In the genomic region with DNA sequence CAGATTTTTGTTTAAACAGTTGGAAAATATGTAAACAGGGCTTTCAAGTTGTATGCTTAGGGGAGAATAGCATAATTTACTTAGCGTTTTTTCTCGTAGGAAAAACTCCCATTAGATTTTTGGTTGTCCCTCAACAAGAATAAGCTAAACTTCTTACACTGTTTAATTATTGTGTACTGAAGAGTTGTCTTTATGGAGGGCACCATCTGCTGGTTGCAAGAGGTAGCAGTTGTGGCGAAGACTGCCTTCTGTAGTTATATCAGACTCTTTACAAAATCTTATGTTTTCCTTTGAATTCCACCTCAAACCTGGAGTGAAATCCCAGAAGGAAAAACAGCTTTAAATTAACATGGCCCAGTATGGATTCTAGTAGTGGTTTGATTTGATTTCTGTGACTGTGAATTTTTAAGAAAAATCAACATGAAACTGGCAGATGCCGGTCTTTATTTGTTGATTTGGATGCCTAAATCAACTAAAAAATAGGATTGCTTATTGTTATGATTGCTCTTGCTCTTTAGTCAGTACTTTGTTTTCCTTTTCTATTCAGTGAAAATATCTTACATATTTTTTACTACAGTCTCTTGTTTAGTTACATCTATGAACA, we compare ENCODE assay signal across 8 cellular contexts. TPM values are rescaled to one million over a fixed set of nuclear protein-coding genes. Genes with fewer than 3 reads are reported as not detected.
A peak's percentile ranks its signal among the peaks of the same experiment; 100 is the strongest.
DNase-seq lines count a peak whose midpoint lies in the region; ATAC-seq and TF ChIP-seq lines count a peak whose summit lies in the region.

No MANE protein-coding gene starts in this region.

- TF ChIP-seq CTCF in DOHH2 (IDR thresholded peaks at IDR 0.05; ENCODE audit: low read depth, low read length, poor library complexity, severe bottlenecking) (peak; percentile 85), endodermal cell (conservative IDR thresholded peaks at IDR 0.05) (peak; percentile 91), suprapubic skin (IDR thresholded peaks at IDR 0.05) (peak; percentile 65 to 71)

- no peaks in the 10 kb centered on the region for H3K9me3 Mint-ChIP-seq in activated CD4-positive, alpha-beta T cell treated with anti-CD3 and anti-CD28 coated beads, Interleukin-2, amount 10 ng/mL, durations not matched to agents 24 days and 14 days
- no peaks in the 10 kb centered on the region for H3K9me3 Mint-ChIP-seq in endodermal cell

- ATAC-seq in HG03196 (IDR thresholded peaks at IDR 0.05; ENCODE audit: unreplicated experiment) = no peak

- H3K9ac ChIP-seq in GM23248 (no peak overlapping the region), endodermal cell (ENCODE audit: extremely low read depth, low read length, poor library complexity, severe bottlenecking) (no peak overlapping the region)

- in situ Hi-C loops in GM23248 (cut with MboI) = no loop called here

- WGBS in GM23248 (ENCODE audit: low coverage in 1 of 2, low lambda C conversion rate in 2 of 2, missing lambda C conversion rate in 2 of 2), 2 experiments = 44 to 45% methylated on average over 4 of the region's 4 CpGs
- WGBS in endodermal cell (ENCODE audit: insufficient coverage in 1 of 2, insufficient read length in 1 of 2), 2 experiments = 20 to 42% methylated on average over 2 to 4 of the region's 4 CpGs
- WGBS in suprapubic skin = 31% methylated on average over 4 of the region's 4 CpGs

- no peaks in the 10 kb centered on the region for H3K36me3 Mint-ChIP-seq in activated CD4-positive, alpha-beta T cell treated with anti-CD3 and anti-CD28 coated beads, Interleukin-2, amount 10 ng/mL, durations not matched to agents 24 days and 14 days (ENCODE audit: low read depth)
- H3K36me3 Mint-ChIP-seq in endodermal cell (ENCODE audit: low read depth) = no peaks in the 10 kb centered on the region

- H3K4me3 Mint-ChIP-seq in activated CD4-positive, alpha-beta T cell treated with anti-CD3 and anti-CD28 coated beads, Interleukin-2, amount 10 ng/mL, durations not matched to agents 24 days and 14 days = no peak overlapping the region
- no peak overlapping the region for H3K4me3 Mint-ChIP-seq in endodermal cell

- DNase-seq in GM23248 (peak; percentile 80), NCI-H2171 (lab: John Stamatoyannopoulos, UW) (peak; percentile 6), endodermal cell (peak; percentile 63), middle frontal gyrus (ENCODE audit: extremely low spot score, low spot score) (peak; percentile 56), suprapubic skin (ENCODE audit: low spot score in 2 of 2) (no peak)
- DNase-seq in activated CD4-positive, alpha-beta T cell treated with anti-CD3 and anti-CD28 coated beads, Interleukin-2, amount 10 ng/mL, durations not matched to agents 24 days and 14 days = peak; percentile 82

- H3K4me1 ChIP-seq in DOHH2 (ENCODE audit: control insufficient read depth, low read length) = peaks cover 29% of the 10 kb centered on the region
- H3K4me1 ChIP-seq in GM23248 (ENCODE audit: insufficient read depth) = no peaks in the 10 kb centered on the region
- peaks cover 4% of the 10 kb centered on the region for H3K4me1 ChIP-seq in endodermal cell (ENCODE audit: control insufficient read depth, insufficient read depth, low read length)
- H3K4me1 ChIP-seq in suprapubic skin = no peaks in the 10 kb centered on the region

- H3K27ac ChIP-seq in DOHH2 (ENCODE audit: low read depth, low read length) = no peak overlapping the region
- H3K27ac ChIP-seq in GM23248 = no peak overlapping the region
- no peak overlapping the region for H3K27ac ChIP-seq in endodermal cell (ENCODE audit: low read depth, low read length)
- H3K27ac ChIP-seq in suprapubic skin = no peak overlapping the region

- H3K4me2 ChIP-seq in DOHH2 (ENCODE audit: low read length) = peak overlapping the region; percentile 15
- H3K4me2 ChIP-seq in GM23248 (ENCODE audit: unreplicated experiment) = no peak overlapping the region

- H3K27me3 ChIP-seq in DOHH2 (ENCODE audit: control insufficient read depth, low read length) = no peaks in the 10 kb centered on the region
- no peaks in the 10 kb centered on the region for H3K27me3 ChIP-seq in GM23248 (replicated peaks; ENCODE audit: insufficient read depth)
- H3K27me3 ChIP-seq in endodermal cell (ENCODE audit: control insufficient read depth, insufficient read depth, low read length, poor library complexity, severe bottlenecking) = no peaks in the 10 kb centered on the region
- no peaks in the 10 kb centered on the region for H3K27me3 ChIP-seq in suprapubic skin

- intact Hi-C loops in activated CD4-positive, alpha-beta T cell treated with anti-CD3 and anti-CD28 coated beads, Interleukin-2, amount 10 ng/mL, durations not matched to agents 24 days and 14 days (cut with micrococcal nuclease) = loop anchor here (1.0 kb wide), 1 partner anchor 53 kb away; the partner anchor contains the start of gene PDS5B

- H3K36me3 ChIP-seq in DOHH2 (ENCODE audit: control insufficient read depth, low read length) (no peaks in the 10 kb centered on the region), GM23248 (ENCODE audit: low read depth) (no peaks in the 10 kb centered on the region), endodermal cell (ENCODE audit: control insufficient read depth, insufficient read depth, low read length) (no peaks in the 10 kb centered on the region), suprapubic skin (no peaks in the 10 kb centered on the region)

- H3K27ac Mint-ChIP-seq in activated CD4-positive, alpha-beta T cell treated with anti-CD3 and anti-CD28 coated beads, Interleukin-2, amount 10 ng/mL, durations not matched to agents 24 days and 14 days = no peak overlapping the region
- no peak overlapping the region for H3K27ac Mint-ChIP-seq in endodermal cell

- no peak for TF ChIP-seq POLR2A in suprapubic skin (IDR thresholded peaks at IDR 0.05)

- H3K9me2 ChIP-seq in DOHH2 (replicated peaks; ENCODE audit: control insufficient read depth, low read length) (no peaks in the 10 kb centered on the region), GM23248 (ENCODE audit: insufficient read depth) (no peaks in the 10 kb centered on the region)

- H3F3A ChIP-seq in DOHH2 (ENCODE audit: control insufficient read depth, insufficient read depth) (no peaks in the 10 kb centered on the region; the same call in 1 of the 2 replicates), GM23248 (ENCODE audit: insufficient read depth) (no peaks in the 10 kb centered on the region)

- H3K79me2 ChIP-seq in DOHH2 (ENCODE audit: control insufficient read depth, low read length) (peaks cover 93% of the 10 kb centered on the region), GM23248 (ENCODE audit: insufficient read depth) (peaks cover 99% of the 10 kb centered on the region)

- no peak for TF ChIP-seq EP300 in suprapubic skin (IDR thresholded peaks at IDR 0.05)

- H3K9me3 ChIP-seq in DOHH2 (ENCODE audit: control insufficient read depth, insufficient read depth, low read length) (no peaks in the 10 kb centered on the region), GM23248 (ENCODE audit: low read depth) (no peaks in the 10 kb centered on the region), endodermal cell (ENCODE audit: control insufficient read depth, low read length) (no peaks in the 10 kb centered on the region), suprapubic skin (no peaks in the 10 kb centered on the region)

- H3K4me3 ChIP-seq in DOHH2 (ENCODE audit: low read length) = no peak overlapping the region
- H3K4me3 ChIP-seq in GM23248 = no peak overlapping the region
- H3K4me3 ChIP-seq in endodermal cell (ENCODE audit: low read length) = no peak overlapping the region
- no peak overlapping the region for H3K4me3 ChIP-seq in suprapubic skin

- H4K20me1 ChIP-seq in DOHH2 (ENCODE audit: control insufficient read depth, insufficient read depth, low read depth, low read length) (peaks cover 14% of the 10 kb centered on the region; the same call in 1 of the 2 replicates), GM23248 (ENCODE audit: insufficient read depth) (0 out of 2 replicates have a peak, but pooled peaks cover 5% of the 10 kb centered on the region)

- H3K27me3 Mint-ChIP-seq in activated CD4-positive, alpha-beta T cell treated with anti-CD3 and anti-CD28 coated beads, Interleukin-2, amount 10 ng/mL, durations not matched to agents 24 days and 14 days = no peaks in the 10 kb centered on the region
- no peaks in the 10 kb centered on the region for H3K27me3 Mint-ChIP-seq in endodermal cell (ENCODE audit: insufficient read depth)

- H3K4me1 Mint-ChIP-seq in activated CD4-positive, alpha-beta T cell treated with anti-CD3 and anti-CD28 coated beads, Interleukin-2, amount 10 ng/mL, durations not matched to agents 24 days and 14 days = peaks cover 30% of the 10 kb centered on the region
- H3K4me1 Mint-ChIP-seq in endodermal cell = peaks cover 26% of the 10 kb centered on the region

- no peak overlapping the region for H2AFZ ChIP-seq in GM23248

RNA-seq across cellular contexts. Expression of gene PDS5B, which starts 53.4 kb away (rescaled TPM):
- total RNA-seq in GM23248 (2014; rRNA removed; shearing (Covaris generic)) = 13.4 and 14.5 TPM in 2 replicates
- polyA plus RNA-seq in GM23248 (2016; fragmentation: Nextera tagmentation; extraction: Ambion mirVana) = 13.6 and 14.2 TPM in 2 replicates
- total RNA-seq in activated CD4-positive, alpha-beta T cell treated with anti-CD3 and anti-CD28 coated beads, Interleukin-2, amount 10 ng/mL, durations not matched to agents 24 days and 14 days = 60.3 and 70.2 TPM in 2 replicates
- total RNA-seq in endodermal cell = 10 to 100 TPM; 46.9 to 57.1 TPM
- polyA plus RNA-seq in endodermal cell (2013, experiment 1 of 2) = 36.8 TPM
- polyA plus RNA-seq in endodermal cell (2013, experiment 2 of 2) = 39.5 TPM
- 10 to 100 TPM; 17.8 to 48.2 (median 28.5) TPM for total RNA-seq in suprapubic skin

Comparison
In these comparisons a context has a peak if more than half of its experiments do, and no peak if none do; other contexts are left out.
1. DNase-seq: peak in GM23248 (single experiment), NCI-H2171 (single experiment), activated CD4-positive, alpha-beta T cell treated with anti-CD3 and anti-CD28 coated beads, Interleukin-2, amount 10 ng/mL, durations not matched to agents 24 days and 14 days (single experiment), endodermal cell (single experiment) and middle frontal gyrus (single experiment); none in suprapubic skin (0 of 2).
2. Peak in every context shown above with its lines, with median percentiles within 50 percentile points of each other: CTCF ChIP-seq.